In the genomic region with DNA sequence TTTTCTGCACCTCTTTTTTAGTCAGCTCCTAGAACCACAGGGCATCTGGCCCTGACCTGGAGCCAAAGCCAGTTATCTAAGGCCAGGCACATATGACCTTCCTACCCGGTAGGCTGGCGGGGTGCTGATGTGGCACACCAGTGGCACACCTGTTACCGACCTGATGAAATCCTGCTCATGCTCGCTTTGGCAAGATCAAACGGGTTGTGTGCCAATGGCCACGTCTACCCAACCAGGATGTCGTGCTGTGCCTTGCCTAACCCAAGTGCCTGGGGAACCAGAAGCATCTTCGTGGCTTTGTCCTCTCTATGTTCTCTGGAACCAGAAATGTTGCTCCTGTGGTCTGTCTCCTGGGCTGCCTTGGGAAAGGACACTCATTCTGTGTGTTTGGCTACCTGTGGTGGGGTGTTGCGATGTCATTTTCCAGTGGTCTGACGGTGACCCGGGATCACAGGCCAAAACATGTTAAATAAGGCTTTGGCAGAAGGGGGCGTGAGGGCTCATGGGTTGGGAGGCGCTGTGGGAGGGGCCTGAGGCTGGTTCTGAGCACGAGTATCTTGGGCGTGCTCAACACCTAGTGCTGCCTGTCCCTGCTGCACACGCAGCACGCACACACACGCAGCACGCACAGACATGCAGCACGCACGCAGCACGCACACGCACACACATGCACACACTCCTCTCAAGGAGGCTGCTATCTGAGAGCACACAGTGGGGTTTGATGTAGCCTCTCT, we compare ENCODE assay signal across 13 cellular contexts. TPM values are rescaled to one million over a fixed set of nuclear protein-coding genes. Genes with fewer than 3 reads are reported as not detected.
DNase-seq lines count a peak whose midpoint lies in the region; ATAC-seq and TF ChIP-seq lines count a peak whose summit lies in the region.
"Had no signal": no experiment of that assay in that cellular context is flagged by ENCODE, and none has a peak within 500 bp of the region (broad histone marks: within the 10 kb centered on the region; RNA-seq: fewer than 3 reads in every experiment).

No MANE protein-coding gene starts in this region.

- peak; percentile 56 for DNase-seq in ELF-1 (ENCODE audit: low read depth, low spot score)
- peak; percentile 40 for DNase-seq in LNCaP clone FGC (ENCODE audit: low read depth)
- DNase-seq in omental fat pad (ENCODE audit: low spot score): no peak
- no peak for DNase-seq in SW480 (ENCODE audit: low spot score)
- no peak for DNase-seq in activated CD4-positive, alpha-beta T cell treated with anti-CD3 and anti-CD28 coated beads, Interleukin-2, amount 50 U/mL, for 1 hour
- no peak for DNase-seq in T-helper 2 cell
- DNase-seq: effector CD8-positive, alpha-beta T cell; NCI-H1105; NCI-H510A; testis had no signal

- ATAC-seq in esophagus mucosa (peak; percentile 64), omental fat pad (ENCODE audit: low FRiP score) (peak; percentile 3), HG03354 (IDR thresholded peaks at IDR 0.05; ENCODE audit: poor library complexity, severe bottlenecking, unreplicated experiment) (no peak)

- TF ChIP-seq CTCF in LNCaP clone FGC (IDR thresholded peaks at IDR 0.05; ENCODE audit: control insufficient read depth, extremely low read depth, insufficient read depth): no peak
- no peak for TF ChIP-seq CTCF in omental fat pad (IDR thresholded peaks at IDR 0.05)

- no peak overlapping the region for H3K4me3 ChIP-seq in LNCaP clone FGC (ENCODE audit: low read depth, low read length)
- H3K4me3 ChIP-seq: heart left ventricle, testis had no signal

RNA-seq across cellular contexts. Expression of a gene that starts 27.9 kb away (rescaled TPM):
- total RNA-seq in esophagus mucosa (37.1 TPM), omental fat pad (10 to 100 TPM; 23.2 to 37.0 (median 34.7) TPM)

RNA-seq across cellular contexts. Expression of a gene that starts 28.4 kb away (rescaled TPM):
- total RNA-seq in esophagus mucosa (29.9 TPM), omental fat pad (10 to 100 TPM; 61.8 to 78.3 (median 70.1) TPM)

Comparison
In these comparisons a context has a peak if more than half of its experiments do, and no peak if none do; other contexts are left out.
1. DNase-seq: peak in ELF-1 (single experiment) and LNCaP clone FGC (single experiment); none in omental fat pad (single experiment), SW480 (single experiment), activated CD4-positive, alpha-beta T cell treated with anti-CD3 and anti-CD28 coated beads, Interleukin-2, amount 50 U/mL, for 1 hour (single experiment) and T-helper 2 cell (0 of 5).